Comparison of ENCODE assay signal across 10 cellular contexts in the genomic region with DNA sequence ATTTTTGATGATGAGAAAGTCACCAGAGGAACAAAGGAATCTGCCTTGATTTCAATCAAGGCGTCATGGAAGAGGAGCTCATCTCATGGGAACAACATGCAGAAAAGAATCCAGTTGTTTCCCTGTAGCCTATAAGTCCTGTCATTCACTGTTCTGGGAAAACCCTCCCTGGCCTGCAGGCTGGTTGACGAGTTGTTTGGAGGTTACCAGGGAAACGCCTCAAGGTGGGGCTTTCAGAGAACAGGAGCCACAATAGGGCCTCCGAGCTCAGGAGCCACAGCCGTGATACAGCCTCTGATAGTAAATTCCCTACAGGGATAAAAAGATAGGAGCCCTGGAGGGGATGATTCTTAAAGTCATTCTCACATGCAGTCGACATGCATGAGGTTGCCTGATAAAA.
DNase-seq lines count a peak whose midpoint lies in the region; ATAC-seq, FAIRE-seq and TF ChIP-seq lines count a peak whose summit lies in the region.
"Had no signal": no experiment of that assay in that cellular context is flagged by ENCODE, and none has a peak within 500 bp of the region (broad histone marks: within the 10 kb centered on the region; RNA-seq: fewer than 3 reads in every experiment).

No MANE protein-coding gene starts in this region.

- H3K4ac ChIP-seq in neuronal stem cell (ENCODE audit: low read length) = no peak overlapping the region

- no peak for TF ChIP-seq CTCF in fibroblast of mammary gland (conservative IDR thresholded peaks at IDR 0.05; ENCODE audit: control insufficient read depth, insufficient read depth, low read depth, low read length)

- DNase-seq in HPDE6-E6E7 (ENCODE audit: extremely low spot score) = peak; percentile 94
- peak; percentile 38 for DNase-seq in RCC 7860 (ENCODE audit: low spot score)
- DNase-seq in fibroblast of mammary gland (ENCODE audit: low read depth) = peak; percentile 15
- peak; percentile 83 for DNase-seq in neuronal stem cell (ENCODE audit: low spot score)
- DNase-seq in GM19240 (ENCODE audit: insufficient read length, low spot score) = no peak
- no peak for DNase-seq in H4 (ENCODE audit: low spot score)
- DNase-seq: activated CD4-positive, alpha-beta T cell treated with anti-CD3 and anti-CD28 coated beads for 48 hours; midbrain had no signal

- no CpG with 5 or more reads among the region's 6 CpGs for WGBS in neuronal stem cell (ENCODE audit: extremely low coverage in 2 of 2, insufficient read length in 2 of 2, insufficient replicate concordance in 1 of 2), 2 donors

- peaks cover 4% of the 10 kb centered on the region in 2 donors for H3K4me1 ChIP-seq in neuronal stem cell (ENCODE audit: control insufficient read depth in 2 of 2, insufficient read depth in 1 of 2, low read depth in 1 of 2, low read length in 2 of 2)

- H3K4me3 ChIP-seq in fibroblast of mammary gland (ENCODE audit: control insufficient read depth, low read depth, low read length) = no peak overlapping the region
- no peak overlapping the region for H3K4me3 ChIP-seq in neuronal stem cell (ENCODE audit: low read length in 2 of 2)

- no peak overlapping the region for H4K91ac ChIP-seq in neuronal stem cell (ENCODE audit: low read depth, low read length, poor library complexity)

- H2BK15ac ChIP-seq in neuronal stem cell (ENCODE audit: low read length) = no peak overlapping the region

- no peak for FAIRE-seq in RCC 7860 (lab: Jason Lieb, UNC)

- H2BK5ac ChIP-seq in neuronal stem cell (ENCODE audit: low read length) = no peak overlapping the region

- no peak overlapping the region for H2BK12ac ChIP-seq in neuronal stem cell (ENCODE audit: low read length)

- no peaks in the 10 kb centered on the region for H3K27me3 ChIP-seq in neuronal stem cell (ENCODE audit: control insufficient read depth in 3 of 3, insufficient read depth in 3 of 3, low read depth in 1 of 3, low read length in 3 of 3)

- H4K8ac ChIP-seq in neuronal stem cell (ENCODE audit: low read depth, low read length) = no peak overlapping the region

- H3K36me3 ChIP-seq in neuronal stem cell (replicated peaks in 1 of 2; ENCODE audit: control insufficient read depth in 2 of 2, insufficient read depth in 2 of 2, low read length in 2 of 2) = no peaks in the 10 kb centered on the region

- H3K27ac ChIP-seq in neuronal stem cell (replicated peaks; ENCODE audit: low read length) = peak overlapping the region; percentile 53
- H3K27ac ChIP-seq: HL-60 had no signal

- no peak overlapping the region for H2BK120ac ChIP-seq in neuronal stem cell (ENCODE audit: low read depth, low read length)

- no peak overlapping the region for H2AFZ ChIP-seq in neuronal stem cell (ENCODE audit: low read length)

- H3K9me3 ChIP-seq in neuronal stem cell (replicated peaks in 1 of 2; ENCODE audit: control insufficient read depth in 2 of 2, insufficient read depth in 1 of 2, low read depth in 1 of 2, low read length in 2 of 2) = no peaks in the 10 kb centered on the region

- H3K18ac ChIP-seq in neuronal stem cell (ENCODE audit: low read length) = no peak overlapping the region

- no peak overlapping the region for H3K9ac ChIP-seq in neuronal stem cell (ENCODE audit: low read depth, low read length, poor library complexity)

- H3K14ac ChIP-seq in neuronal stem cell (ENCODE audit: low read length) = no peak overlapping the region

- no peak overlapping the region for H3K23ac ChIP-seq in neuronal stem cell (ENCODE audit: low read depth, low read length, poor library complexity)

- ATAC-seq in HG03108 (IDR thresholded peaks at IDR 0.05; ENCODE audit: unreplicated experiment) = no peak

- H3K4me2 ChIP-seq in neuronal stem cell (ENCODE audit: insufficient read depth, low read length, poor library complexity, severe bottlenecking) = no peak overlapping the region

- H3K79me1 ChIP-seq in neuronal stem cell (ENCODE audit: low read depth, low read length) = no peaks in the 10 kb centered on the region

- no peak overlapping the region for H2AK5ac ChIP-seq in neuronal stem cell (ENCODE audit: low read depth, low read length)

Comparison
In these comparisons a context has a peak if more than half of its experiments do, and no peak if none do; other contexts are left out.
1. DNase-seq: peak in HPDE6-E6E7 (single experiment), RCC 7860 (single experiment), fibroblast of mammary gland (single experiment) and neuronal stem cell (single experiment); none in GM19240 (single experiment) and H4 (single experiment).